Comparison of ENCODE assay signal across 27 cellular contexts in the genomic region with DNA sequence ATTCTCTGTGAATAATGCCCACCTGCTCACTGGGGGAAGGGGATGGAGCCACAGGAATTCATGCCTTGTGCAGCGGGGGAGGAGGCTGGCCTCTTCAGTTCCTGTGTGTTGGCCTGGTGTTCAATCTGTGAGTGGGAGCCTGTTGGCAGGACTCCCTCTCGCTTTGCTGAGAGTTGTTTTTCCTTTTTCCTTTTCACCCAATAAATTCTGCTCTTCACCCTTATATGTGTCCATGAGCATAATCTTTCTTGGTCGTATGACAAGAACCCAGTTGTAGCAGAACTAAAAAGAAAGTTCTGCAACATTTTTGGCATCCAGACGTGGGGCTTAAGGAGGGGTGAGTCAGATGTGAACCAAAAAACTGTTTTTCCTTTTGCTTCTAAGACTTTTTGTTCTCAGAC.
DNase-seq lines count a peak whose midpoint lies in the region; ATAC-seq and TF ChIP-seq lines count a peak whose summit lies in the region.
"Had no signal": no experiment of that assay in that cellular context is flagged by ENCODE, and none has a peak within 500 bp of the region (broad histone marks: within the 10 kb centered on the region; RNA-seq: fewer than 3 reads in every experiment).

No MANE protein-coding gene starts in this region.

- TF ChIP-seq CTCF in AG10803 (conservative IDR thresholded peaks at IDR 0.05; ENCODE audit: low read length) (no peak), omental fat pad (IDR thresholded peaks at IDR 0.05) (no peak)

- DNase-seq in AG10803 (ENCODE audit: low read depth) (peak; percentile 23), adipocyte (ENCODE audit: low read depth) (peak; percentile 56), left cardiac atrium (no peak), omental fat pad (ENCODE audit: low spot score) (no peak), mesenteric fat pad (ENCODE audit: low spot score) (no peak), dermis blood vessel endothelial cell (no peak), NCI-H1417 treated with DMSO at 0.1 percent for 48 hours (lab: John Stamatoyannopoulos, UW) (no peak), superior temporal gyrus (ENCODE audit: extremely low spot score) (no peak)
- DNase-seq: activated CD4-positive, alpha-beta T cell treated with anti-CD3 and anti-CD28 coated beads for 4 hours; activated CD8-positive, alpha-beta memory T cell treated with anti-CD3 and anti-CD28 coated beads, Interleukin-2, amount 10 ng/mL, durations not matched to agents 7 days and 5 days; cortex of kidney; foreskin melanocyte; KG1; MV-4-11; NCI-H1694 treated with DMSO at 0.1 percent for 48 hours; NCI-H2227 treated with DMSO at 0.1 percent for 48 hours; NCI-H82; SIG-M5; spleen; stimulated activated CD4-positive, alpha-beta T cell treated with anti-CD3 and anti-CD28 coated beads, Interleukin-4, amount 100 ng/mL, for 4 hours; stimulated activated naive CD8-positive, alpha-beta T cell treated with anti-CD3 and anti-CD28 coated beads, Interleukin-15, amount 100 ng/mL, for 72 hours had no signal

- no peaks in the 10 kb centered on the region for H3K27me3 ChIP-seq in adipocyte (replicated peaks; ENCODE audit: control insufficient read depth, insufficient read depth, low read length)
- H3K27me3 ChIP-seq: neural progenitor cell, spleen, vagina had no signal

- H3K9me3 ChIP-seq in adipocyte (ENCODE audit: control insufficient read depth, low read length), result peaks cover 9% of the 10 kb centered on the region
- H3K9me3 ChIP-seq: A549, prostate gland, spleen, vagina had no signal

- no peaks in the 10 kb centered on the region for H3K36me3 ChIP-seq in adipocyte (ENCODE audit: control insufficient read depth, insufficient read depth, low read length, severe bottlenecking)
- H3K36me3 ChIP-seq: BLaER1 treated with 17β-estradiol and CSF1 and Interleukin-3, amounts not matched to agents 10 nM and 100 nM; neural progenitor cell; prostate gland; spleen; vagina had no signal

- H3K4me3 ChIP-seq in AG10803 (ENCODE audit: low read length) (no peak overlapping the region), adipocyte (ENCODE audit: low read length) (peak overlapping the region; percentile 16)
- H3K4me3 ChIP-seq: A549; BLaER1 treated with 17β-estradiol and CSF1 and Interleukin-3, amounts not matched to agents 10 nM and 100 nM; neural progenitor cell; prostate gland; spleen; vagina had no signal

- ATAC-seq in left cardiac atrium (peak; percentile 56 to 82), omental fat pad (ENCODE audit: low FRiP score) (peak; percentile 78)
- ATAC-seq: A549; activated CD8-positive, alpha-beta memory T cell treated with anti-CD3 and anti-CD28 coated beads, Interleukin-2, amount 10 ng/mL, durations not matched to agents 7 days and 5 days; activated naive CD4-positive, alpha-beta T cell treated with anti-CD3 and anti-CD28 coated beads, Interleukin-2, amount 50 U/mL, for 72 hours; stimulated activated naive CD8-positive, alpha-beta T cell treated with anti-CD3 and anti-CD28 coated beads, Interleukin-15, amount 100 ng/mL, for 72 hours had no signal

- intact Hi-C loops in left cardiac atrium (cut with DNase I), result no loop called here

- H3K9ac ChIP-seq in adipocyte (ENCODE audit: low read length), result peak overlapping the region; percentile 50
- H3K9ac ChIP-seq: BLaER1 treated with 17β-estradiol and CSF1 and Interleukin-3, amounts not matched to agents 10 nM and 100 nM; neural progenitor cell had no signal

- peaks cover 24% of the 10 kb centered on the region for H3K4me1 ChIP-seq in adipocyte (ENCODE audit: control insufficient read depth, insufficient read depth, low read length)
- H3K4me1 ChIP-seq: A549; BLaER1 treated with 17β-estradiol and CSF1 and Interleukin-3, amounts not matched to agents 10 nM and 100 nM; neural progenitor cell; prostate gland; spleen; vagina had no signal

Comparison
In these comparisons a context has a peak if more than half of its experiments do, and no peak if none do; other contexts are left out.
1. DNase-seq: peak in AG10803 (single experiment) and adipocyte (single experiment); none in left cardiac atrium (single experiment), omental fat pad (single experiment), mesenteric fat pad (single experiment), dermis blood vessel endothelial cell (single experiment), NCI-H1417 treated with DMSO at 0.1 percent for 48 hours (single experiment) and superior temporal gyrus (single experiment).